ENCODE assay signal across 1 cellular context in genomic region chr9:34675048-34675714, GRCh38.
TF ChIP-seq lines count a peak whose summit lies in the region.

No MANE protein-coding gene starts in this region.

TF ChIP-seq in neural cell, 6 proteins besides CTCF, POLR2A, EP300 and RAD21 (continued from another document):
- TF ChIP-seq REST (IDR thresholded peaks at IDR 0.05; ENCODE audit: borderline replicate concordance) (no peak), SMC3 (conservative IDR thresholded peaks at IDR 0.05; ENCODE audit: poor library complexity) (no peak), EZH2 (IDR thresholded peaks at IDR 0.05; ENCODE audit: borderline replicate concordance, insufficient read depth, low read length, poor library complexity, severe bottlenecking) (no peak), POLR2AphosphoS5 (IDR thresholded peaks at IDR 0.05) (no peak)
